20 cellular contexts compared by ENCODE assay signal in genomic region chr1:197671140-197671539, GRCh38.
"Had no signal": no experiment of that assay in that cellular context is flagged by ENCODE, and none has a peak within 500 bp of the region (broad histone marks: within the 10 kb centered on the region; RNA-seq: fewer than 3 reads in every experiment).

No MANE protein-coding gene starts in this region.

- H3K27ac ChIP-seq: brain microvascular endothelial cell, neutrophil, skin epidermis, transverse colon, vagina had no signal

- H3K4me3 ChIP-seq: skin epidermis, transverse colon, vagina had no signal

- DNase-seq: activated B cell treated with CpG ODN at 0.5 μM for 24 hours; activated CD4-positive, alpha-beta T cell treated with anti-CD3 and anti-CD28 coated beads, Interleukin-2, amount 10 ng/mL, durations not matched to agents 7 days and 5 days; activated CD8-positive, alpha-beta memory T cell treated with anti-CD3 and anti-CD28 coated beads for 24 hours; activated gamma-delta T cell treated with Interleukin-2 at 50 U/mL for 16 hours; brain microvascular endothelial cell; cortex of kidney; effector CD4-positive, alpha-beta T cell; kidney glomerular epithelial cell; mesenchymal stem cell; natural killer cell; posterior cingulate gyrus; stimulated activated CD4-positive, alpha-beta T cell treated with anti-CD3 and anti-CD28 coated beads, Interleukin-4, amount 100 ng/mL, for 4 hours; stimulated activated CD8-positive, alpha-beta memory T cell treated with anti-CD3 and anti-CD28 coated beads, Interleukin-4, amount 100 ng/mL, for 48 hours; stimulated activated naive CD4-positive, alpha-beta T cell treated with Interleukin-2 at 50 U/mL for 16 hours; substantia nigra; T-helper 2 cell; transverse colon had no signal

- H3K9me3 ChIP-seq: neutrophil, transverse colon, vagina had no signal

- H3K27me3 ChIP-seq: brain microvascular endothelial cell, neutrophil, transverse colon, vagina had no signal

- H3K36me3 ChIP-seq: brain microvascular endothelial cell, neutrophil, transverse colon, vagina had no signal

- ATAC-seq: natural killer cell had no signal
